22 cellular contexts compared by ENCODE assay signal in genomic region chr11:69826773-69827172, GRCh38. TPM values are rescaled to one million over a fixed set of nuclear protein-coding genes. Genes with fewer than 3 reads are reported as not detected.
A peak's percentile ranks its signal among the peaks of the same experiment; 100 is the strongest.
DNase-seq lines count a peak whose midpoint lies in the region; FAIRE-seq and TF ChIP-seq lines count a peak whose summit lies in the region.
"Had no signal": no experiment of that assay in that cellular context is flagged by ENCODE, and none has a peak within 500 bp of the region (broad histone marks: within the 10 kb centered on the region; RNA-seq: fewer than 3 reads in every experiment).

No MANE protein-coding gene starts in this region.

- CTCF ChIA-PET in H1 (lab: Charles Lee; ENCODE audit: partially characterized antibody) = interaction anchor here (1.4 to 1.7 kb wide), 3 partner anchors 46 to 61 kb away, joined by 3 to 4 read pairs (median 3); no protein-coding TSS in a partner anchor

- no peak overlapping the region for H2AK5ac ChIP-seq in H1 (ENCODE audit: low read depth, low read length)

- H4K91ac ChIP-seq in H1 (replicated peaks; ENCODE audit: insufficient read length, low read length) = peak overlapping the region; percentile 25

- peaks cover 0 to 6% (median 0%) of the 10 kb centered on the region in 4 experiments; a peak in 4 of 7 replicates for H3K4me1 ChIP-seq in H1 (replicated peaks in 1 of 4; ENCODE audit: control insufficient read depth in 3 of 4, insufficient read depth in 4 of 4, low read length in 3 of 4)
- peaks cover 0 to 24% (median 1%) of the 10 kb centered on the region in 4 donors for H3K4me1 ChIP-seq in Peyer's patch

- no peak overlapping the region for H4K8ac ChIP-seq in H1 (ENCODE audit: extremely low read depth, insufficient read depth, low read length)

- FAIRE-seq in H1 (lab: Jason Lieb, UNC) = no peak
- FAIRE-seq: GM12891, GM18507, H54 had no signal

- H3K4me3 ChIP-seq in H7 (ENCODE audit: insufficient read depth, low read depth, low read length) (no peak overlapping the region), H1 (ENCODE audit: extremely low read depth in 1 of 4, insufficient read depth in 2 of 4, low read depth in 3 of 4, low read length in 4 of 4) (no peak overlapping the region), Peyer's patch (no peak overlapping the region)
- H3K4me3 ChIP-seq: GM23338 had no signal

- peaks cover 5% of the 10 kb centered on the region; the same call in 1 of the 2 replicates for H3K27me3 ChIP-seq in H7 (ENCODE audit: control insufficient read depth, insufficient read depth, low read length)
- H3K27me3 ChIP-seq in H1 (replicated peaks in 1 of 4; ENCODE audit: control insufficient read depth in 3 of 4, extremely low read depth in 1 of 4, insufficient read depth in 3 of 4, low read length in 3 of 4) = peaks cover 0 to 14% (median 5%) of the 10 kb centered on the region in 4 experiments; a peak in 6 of 7 replicates
- H3K27me3 ChIP-seq in Peyer's patch = no peaks in the 10 kb centered on the region

- H4K20me1 ChIP-seq in H1 (replicated peaks in 1 of 2; ENCODE audit: control insufficient read depth in 1 of 2, insufficient read depth in 2 of 2, low read length in 2 of 2) = no peaks in the 10 kb centered on the region

- no peak overlapping the region for H2BK120ac ChIP-seq in H1 (replicated peaks; ENCODE audit: low read depth, low read length)

- TF ChIP-seq CTCF in H1 (IDR thresholded peaks at IDR 0.05; ENCODE audit: control extremely low read depth in 1 of 3, insufficient read depth in 1 of 3, low read depth in 1 of 3, low read length in 3 of 3) (no peak), Peyer's patch (IDR thresholded peaks at IDR 0.05) (no peak)

- no peak overlapping the region for H3K14ac ChIP-seq in H1 (ENCODE audit: insufficient read length)

- WGBS in H1 (ENCODE audit: extremely low coverage in 1 of 2, insufficient coverage in 1 of 2, insufficient read length in 1 of 2, insufficient replicate concordance in 2 of 2, low coverage in 1 of 2, low lambda C conversion rate in 2 of 2, missing lambda C conversion rate in 1 of 2), 2 experiments = 85% methylated on average over 10 of the region's 10 CpGs; no CpG with 5 or more reads in 1 of the 2 experiments

- DNase-seq in H7 (peak; percentile 22), HuH-7.5 (ENCODE audit: low spot score) (peak; percentile 26), H1 (ENCODE audit: low read depth in 1 of 2, low spot score in 2 of 2) (no peak), Peyer's patch (no peak), mesenteric fat pad (ENCODE audit: low spot score) (no peak)
- DNase-seq in T-helper 2 cell treated with Interferon-gamma antibody and Interleukin-4, amounts not matched to agents 5 μg/mL and 100 μg/mL, for 36 hours (ENCODE audit: low spot score) = no peak
- DNase-seq: Calu3; CD4-positive, alpha-beta memory T cell; COR-L47; DMS53; DMS79 treated with DMSO at 0.1 percent for 48 hours; GF-D8; HCEC 1CT had no signal

- H2AFZ ChIP-seq in H1 (ENCODE audit: low read length) = no peak overlapping the region
- H2AFZ ChIP-seq: GM23338 had no signal

- TF ChIP-seq EP300 in H1 (IDR thresholded peaks at IDR 0.05; ENCODE audit: borderline replicate concordance in 1 of 2, low read depth in 2 of 2, low read length in 2 of 2) = no peak

- no peaks in the 10 kb centered on the region for H3K9me3 Mint-ChIP-seq in T-helper 2 cell treated with Interferon-gamma antibody and Interleukin-4, amounts not matched to agents 5 μg/mL and 100 μg/mL, for 36 hours
- H3K9me3 Mint-ChIP-seq: CD4-positive, alpha-beta memory T cell; GM23338 had no signal

- no peaks in the 10 kb centered on the region for H3K4me1 Mint-ChIP-seq in T-helper 2 cell treated with Interferon-gamma antibody and Interleukin-4, amounts not matched to agents 5 μg/mL and 100 μg/mL, for 36 hours (ENCODE audit: low read depth)

- no peak overlapping the region for H3K23ac ChIP-seq in H1 (ENCODE audit: insufficient read length)

- TF ChIP-seq POLR2A in H1 (IDR thresholded peaks at IDR 0.05; ENCODE audit: control extremely low read depth in 1 of 2, low read depth in 2 of 2, low read length in 2 of 2) (no peak), Peyer's patch (IDR thresholded peaks at IDR 0.05) (no peak)

- no peaks in the 10 kb centered on the region for H3K36me3 Mint-ChIP-seq in T-helper 2 cell treated with Interferon-gamma antibody and Interleukin-4, amounts not matched to agents 5 μg/mL and 100 μg/mL, for 36 hours (ENCODE audit: low read depth)
- H3K36me3 Mint-ChIP-seq: CD4-positive, alpha-beta memory T cell had no signal

- no peak overlapping the region for H2BK5ac ChIP-seq in H1 (ENCODE audit: low read depth, low read length)

- H2BK20ac ChIP-seq in H1 (ENCODE audit: low read length) = no peak overlapping the region

- no peaks in the 10 kb centered on the region for H3K36me3 ChIP-seq in H7 (replicated peaks; ENCODE audit: control insufficient read depth, insufficient read depth, low read length)
- H3K36me3 ChIP-seq in H1 (ENCODE audit: control insufficient read depth in 2 of 4, insufficient read depth in 4 of 4, low read length in 3 of 4) = no peaks in the 10 kb centered on the region
- no peaks in the 10 kb centered on the region for H3K36me3 ChIP-seq in Peyer's patch

- no peak overlapping the region for H2BK12ac ChIP-seq in H1 (ENCODE audit: low read depth, low read length)

- no peak overlapping the region for H3K27ac Mint-ChIP-seq in T-helper 2 cell treated with Interferon-gamma antibody and Interleukin-4, amounts not matched to agents 5 μg/mL and 100 μg/mL, for 36 hours
- H3K27ac Mint-ChIP-seq: CD4-positive, alpha-beta memory T cell; GM23338 had no signal

- POLR2A ChIA-PET in H1 (lab: Charles Lee; ENCODE audit: partially characterized antibody) = no interaction called here

- no peak overlapping the region for H3K56ac ChIP-seq in H1 (replicated peaks; ENCODE audit: insufficient read length, low read depth, low read length)

- TF ChIP-seq RAD21 in H1 (IDR thresholded peaks at IDR 0.05 in 1 of 2, conservative IDR thresholded peaks at IDR 0.05 in 1 of 2; ENCODE audit: low read depth in 2 of 2, low read length in 2 of 2) = no peak

- H3K4me2 ChIP-seq in H1 (ENCODE audit: insufficient read depth in 1 of 2, low read depth in 2 of 2, low read length in 2 of 2) = no peak overlapping the region
- H3K4me2 ChIP-seq: GM23338 had no signal

- H3K23me2 ChIP-seq in H1 (ENCODE audit: low read depth, low read length) = no peaks in the 10 kb centered on the region

- H3K79me1 ChIP-seq in H1 (ENCODE audit: low read depth, low read length) = no peaks in the 10 kb centered on the region

- no peak overlapping the region for H4K5ac ChIP-seq in H1 (ENCODE audit: insufficient read length, low read depth, low read length)

- no peak overlapping the region for H3K18ac ChIP-seq in H1 (ENCODE audit: extremely low read depth, low read length)

- H2BK15ac ChIP-seq in H1 (ENCODE audit: low read length) = no peak overlapping the region

- no peak overlapping the region for H3K4ac ChIP-seq in H1 (replicated peaks; ENCODE audit: insufficient read length, low read depth, low read length)

- peaks cover 5% of the 10 kb centered on the region for H3K27me3 Mint-ChIP-seq in T-helper 2 cell treated with Interferon-gamma antibody and Interleukin-4, amounts not matched to agents 5 μg/mL and 100 μg/mL, for 36 hours (ENCODE audit: low read depth)

- H3K9me3 ChIP-seq in H1 (ENCODE audit: insufficient read depth in 2 of 2, low read depth in 1 of 2, low read length in 1 of 2) (no peaks in the 10 kb centered on the region), Peyer's patch (no peaks in the 10 kb centered on the region)

- H3K79me2 ChIP-seq in H1 (ENCODE audit: control insufficient read depth in 1 of 2, insufficient read depth in 2 of 2, low read length in 2 of 2) = no peaks in the 10 kb centered on the region

- no peak overlapping the region for H3K9ac ChIP-seq in H1 (replicated peaks in 1 of 4; ENCODE audit: extremely low read depth in 1 of 4, low read depth in 3 of 4, low read length in 3 of 4)

- H3K27ac ChIP-seq in H1 (ENCODE audit: low read depth, low read length) (no peak overlapping the region), Peyer's patch (no peak overlapping the region)

- no peak overlapping the region for H3K4me3 Mint-ChIP-seq in T-helper 2 cell treated with Interferon-gamma antibody and Interleukin-4, amounts not matched to agents 5 μg/mL and 100 μg/mL, for 36 hours
- H3K4me3 Mint-ChIP-seq: CD4-positive, alpha-beta memory T cell; GM23338 had no signal

TF ChIP-seq in H1, 55 proteins besides CTCF, POLR2A, EP300 and RAD21 (continues in another document):
- TF ChIP-seq NRF1 (IDR thresholded peaks at IDR 0.05; ENCODE audit: low read depth, low read length) = no peak
- TF ChIP-seq RXRA (IDR thresholded peaks at IDR 0.05; ENCODE audit: insufficient read depth, low read depth, low read length) = no peak
- no peak for TF ChIP-seq POLR2AphosphoS5 (IDR thresholded peaks at IDR 0.05; ENCODE audit: low read depth, low read length)

RNA-seq across cellular contexts. Expression of gene FGF3, which starts 7.6 kb away (rescaled TPM):
- total RNA-seq in H7 (2014; rRNA removed; shearing (Covaris generic)) = 0.15 TPM in 1 of 2 replicates, not detected in the other
- total RNA-seq in H1 (2021; fragmentation: NEBNext Ultra II Directional; extraction: Animal tissue kit (Norgen Biotek cat#: 25700)) = not detected in 2 replicates
- 0.19 TPM in 1 of 2 replicates, not detected in the other for polyA plus RNA-seq in H1 (2011; rRNA removed)
- polyA plus RNA-seq in H1 (2011; cell fraction: cytosol; rRNA removed) = not detected
- polyA plus RNA-seq in H1 (2011; cell fraction: nucleus; rRNA removed) = not detected
- polyA plus RNA-seq in H1 (2012, experiment 1 of 2) = not detected in 4 replicates
- not detected for polyA plus RNA-seq in H1 (2012, experiment 2 of 2)
- polyA plus RNA-seq in H1 (2013, experiment 1 of 2) = 0.12 TPM
- 0.06 TPM for polyA plus RNA-seq in H1 (2013, experiment 2 of 2)
- polyA minus RNA-seq in H1 (2011; rRNA and poly(A)+ RNA removed) = not detected in 2 replicates
- polyA minus RNA-seq in H1 (2011; cell fraction: cytosol; rRNA and poly(A)+ RNA removed) = not detected
- not detected for polyA minus RNA-seq in H1 (2011; cell fraction: nucleus; rRNA and poly(A)+ RNA removed)
- total RNA-seq in Peyer's patch = not detected
- total RNA-seq in mesenteric fat pad = not detected
- total RNA-seq: A172; A673; Calu3; CD4-positive, alpha-beta memory T cell; Daoy; G401 had no signal
- polyA plus RNA-seq: BJ; CD4-positive, alpha-beta memory T cell; GM23338 had no signal

RNA-seq across cellular contexts. Expression of gene FGF4, which starts 51.6 kb away (rescaled TPM):
- total RNA-seq in H7 (2014; rRNA removed; shearing (Covaris generic)) = 11.8 and 15.9 TPM in 2 replicates
- total RNA-seq in H1 (2021; fragmentation: NEBNext Ultra II Directional; extraction: Animal tissue kit (Norgen Biotek cat#: 25700)) = 2.0 TPM in 2 replicates
- polyA plus RNA-seq in H1 (2011; rRNA removed) = 0.57 and 1.3 TPM in 2 replicates
- 0.93 TPM for polyA plus RNA-seq in H1 (2011; cell fraction: cytosol; rRNA removed)
- 0.84 TPM for polyA plus RNA-seq in H1 (2011; cell fraction: nucleus; rRNA removed)
- polyA plus RNA-seq in H1 (2012, experiment 1 of 2) = 0.17 to 0.68 TPM (median 0.49 TPM) in 4 replicates
- 0.14 TPM for polyA plus RNA-seq in H1 (2012, experiment 2 of 2)
- 1.5 TPM for polyA plus RNA-seq in H1 (2013, experiment 1 of 2)
- 1.8 TPM for polyA plus RNA-seq in H1 (2013, experiment 2 of 2)
- polyA minus RNA-seq in H1 (2011; rRNA and poly(A)+ RNA removed) = 0.15 and 0.69 TPM in 2 replicates
- 2.5 TPM for polyA minus RNA-seq in H1 (2011; cell fraction: cytosol; rRNA and poly(A)+ RNA removed)
- polyA minus RNA-seq in H1 (2011; cell fraction: nucleus; rRNA and poly(A)+ RNA removed) = 2.4 TPM
- total RNA-seq in Peyer's patch (not detected), mesenteric fat pad (not detected)
- total RNA-seq: A172; A673; Calu3; CD4-positive, alpha-beta memory T cell; Daoy; G401 had no signal
- polyA plus RNA-seq: BJ; CD4-positive, alpha-beta memory T cell had no signal

Comparison
In these comparisons a context has a peak if more than half of its experiments do, and no peak if none do; other contexts are left out.
1. DNase-seq: peak in H7 (single experiment) and HuH-7.5 (single experiment); none in H1 (0 of 2), Peyer's patch (0 of 3), T-helper 2 cell treated with Interferon-gamma antibody and Interleukin-4, amounts not matched to agents 5 μg/mL and 100 μg/mL, for 36 hours (single experiment) and mesenteric fat pad (single experiment).